ENCODE assay signal across 14 cellular contexts in genomic region chr3:132134611-132135010, GRCh38.
A peak's percentile ranks its signal among the peaks of the same experiment; 100 is the strongest.
DNase-seq lines count a peak whose midpoint lies in the region; ATAC-seq and TF ChIP-seq lines count a peak whose summit lies in the region.
"Had no signal": no experiment of that assay in that cellular context is flagged by ENCODE, and none has a peak within 500 bp of the region (broad histone marks: within the 10 kb centered on the region; RNA-seq: fewer than 3 reads in every experiment).

No MANE protein-coding gene starts in this region.

- no peaks in the 10 kb centered on the region for H3K27me3 ChIP-seq in CD4-positive, alpha-beta T cell (ENCODE audit: control insufficient read depth, insufficient read depth, low read length)
- H3K27me3 ChIP-seq in ascending aorta = no peaks in the 10 kb centered on the region

- H3K36me3 Mint-ChIP-seq in Calu3 (ENCODE audit: insufficient read depth, unreplicated experiment) (peaks cover 20% of the 10 kb centered on the region), nephron progenitor cell (ENCODE audit: low read depth) (no peaks in the 10 kb centered on the region)
- no peaks in the 10 kb centered on the region for H3K36me3 Mint-ChIP-seq in CD4-positive, alpha-beta T cell (ENCODE audit: low read depth)

- TF ChIP-seq CTCF in Calu3 (IDR thresholded peaks at IDR 0.05; ENCODE audit: unreplicated experiment) (no peak), epithelial cell of esophagus (IDR thresholded peaks at IDR 0.05; ENCODE audit: insufficient read depth, low read depth, low read length, missing control alignments) (no peak), nephron progenitor cell (IDR thresholded peaks at IDR 0.05) (no peak), ascending aorta (IDR thresholded peaks at IDR 0.05) (no peak)
- no peak for TF ChIP-seq CTCF in CD4-positive, alpha-beta T cell (IDR thresholded peaks at IDR 0.05)

- no peaks in the 10 kb centered on the region for H3K9me3 ChIP-seq in CD4-positive, alpha-beta T cell (ENCODE audit: control insufficient read depth, low read length)
- no peaks in the 10 kb centered on the region for H3K9me3 ChIP-seq in ascending aorta

- H3K27ac ChIP-seq in CD4-positive, alpha-beta T cell (ENCODE audit: low read depth, low read length) = no peak overlapping the region
- H3K27ac ChIP-seq in ascending aorta = peak overlapping the region in 1 of 2 donors; percentile 84
- H3K27ac ChIP-seq: parathyroid adenoma had no signal

- intact Hi-C loops in Calu3 (cut with micrococcal nuclease; ENCODE audit: unreplicated experiment) (no loop called here), ascending aorta (cut with DNase I) (no loop called here)
- intact Hi-C loops in CD4-positive, alpha-beta T cell (cut with DNase I, micrococcal nuclease) = no loop called here

- peak; percentile 61 for DNase-seq in Calu3
- DNase-seq in RKO (ENCODE audit: low spot score) = peak; percentile 75
- DNase-seq in epithelial cell of esophagus (ENCODE audit: low read depth) = peak; percentile 92
- peak; percentile 91 for DNase-seq in non-pigmented ciliary epithelial cell (ENCODE audit: low read depth)
- no peak for DNase-seq in CD4-positive, alpha-beta T cell
- DNase-seq in nephron progenitor cell = no peak
- no peak for DNase-seq in NCI-H524 treated with DMSO at 0.1 percent for 48 hours (lab: John Stamatoyannopoulos, UW)
- DNase-seq in ascending aorta (ENCODE audit: low spot score in 2 of 2) = no peak
- DNase-seq: amygdala; foreskin melanocyte; NCI-H1105; NK-92 treated with Interleukin-12 subunit alpha and Interleukin-12 subunit beta, amount 100 ng/mL, for 24 hours had no signal

- peak overlapping the region; percentile 74 for H3K4me3 Mint-ChIP-seq in Calu3 (ENCODE audit: low read depth, unreplicated experiment)
- H3K4me3 Mint-ChIP-seq in CD4-positive, alpha-beta T cell = no peak overlapping the region
- no peak overlapping the region for H3K4me3 Mint-ChIP-seq in nephron progenitor cell

- POLR2A ChIA-PET in CD4-positive, alpha-beta T cell (lab: Charles Lee) = no interaction called here

- H3K9me3 Mint-ChIP-seq in Calu3 (ENCODE audit: low read depth, unreplicated experiment) (peaks cover 4% of the 10 kb centered on the region), nephron progenitor cell (peaks cover 9% of the 10 kb centered on the region)
- H3K9me3 Mint-ChIP-seq in CD4-positive, alpha-beta T cell = peaks cover 2% of the 10 kb centered on the region

- H3K4me1 Mint-ChIP-seq in Calu3 (ENCODE audit: low read depth, unreplicated experiment) (peaks cover 64% of the 10 kb centered on the region), nephron progenitor cell (peaks cover 15% of the 10 kb centered on the region)
- H3K4me1 Mint-ChIP-seq in CD4-positive, alpha-beta T cell (ENCODE audit: low read depth) = no peaks in the 10 kb centered on the region

- H3K4me3 ChIP-seq in epithelial cell of esophagus (ENCODE audit: low read length) (no peak overlapping the region), ascending aorta (no peak overlapping the region)

- no peak for ATAC-seq in CD4-positive, alpha-beta T cell (ENCODE audit: poor library complexity)
- ATAC-seq: left lobe of liver had no signal

- H3K36me3 ChIP-seq in ascending aorta = no peaks in the 10 kb centered on the region

- peaks cover 0 to 16% of the 10 kb centered on the region in 2 donors for H3K4me1 ChIP-seq in ascending aorta
- H3K4me1 ChIP-seq: parathyroid adenoma had no signal

- H3K27me3 Mint-ChIP-seq in Calu3 (ENCODE audit: unreplicated experiment) = no peaks in the 10 kb centered on the region
- H3K27me3 Mint-ChIP-seq in CD4-positive, alpha-beta T cell = peaks cover 16% of the 10 kb centered on the region
- peaks cover 8% of the 10 kb centered on the region for H3K27me3 Mint-ChIP-seq in nephron progenitor cell (ENCODE audit: low read depth, poor library complexity)

- CTCF ChIA-PET in Calu3 (lab: Charles Lee) = interaction anchor here (0.9 to 2.5 kb wide), 5 partner anchors 17 to 105 kb away, joined by 3 to 27 read pairs (median 7); partner anchors contain the start of gene CPNE4
- CTCF ChIA-PET in CD4-positive, alpha-beta T cell (lab: Charles Lee) = no interaction called here

- no TSS peak for BruUV-seq in Calu3 (replicated peaks; lab: Mats Ljungman, UMichigan)

- H3K27ac Mint-ChIP-seq in Calu3 (ENCODE audit: unreplicated experiment) = peak overlapping the region; percentile 99
- H3K27ac Mint-ChIP-seq in CD4-positive, alpha-beta T cell = no peak overlapping the region
- no peak overlapping the region for H3K27ac Mint-ChIP-seq in nephron progenitor cell

Comparison
In these comparisons a context has a peak if more than half of its experiments do, and no peak if none do; other contexts are left out.
1. DNase-seq: peak in Calu3 (single experiment), RKO (single experiment), epithelial cell of esophagus (single experiment) and non-pigmented ciliary epithelial cell (single experiment); none in CD4-positive, alpha-beta T cell (0 of 10), nephron progenitor cell (single experiment), NCI-H524 treated with DMSO at 0.1 percent for 48 hours (single experiment) and ascending aorta (0 of 2).